In the genomic region with DNA sequence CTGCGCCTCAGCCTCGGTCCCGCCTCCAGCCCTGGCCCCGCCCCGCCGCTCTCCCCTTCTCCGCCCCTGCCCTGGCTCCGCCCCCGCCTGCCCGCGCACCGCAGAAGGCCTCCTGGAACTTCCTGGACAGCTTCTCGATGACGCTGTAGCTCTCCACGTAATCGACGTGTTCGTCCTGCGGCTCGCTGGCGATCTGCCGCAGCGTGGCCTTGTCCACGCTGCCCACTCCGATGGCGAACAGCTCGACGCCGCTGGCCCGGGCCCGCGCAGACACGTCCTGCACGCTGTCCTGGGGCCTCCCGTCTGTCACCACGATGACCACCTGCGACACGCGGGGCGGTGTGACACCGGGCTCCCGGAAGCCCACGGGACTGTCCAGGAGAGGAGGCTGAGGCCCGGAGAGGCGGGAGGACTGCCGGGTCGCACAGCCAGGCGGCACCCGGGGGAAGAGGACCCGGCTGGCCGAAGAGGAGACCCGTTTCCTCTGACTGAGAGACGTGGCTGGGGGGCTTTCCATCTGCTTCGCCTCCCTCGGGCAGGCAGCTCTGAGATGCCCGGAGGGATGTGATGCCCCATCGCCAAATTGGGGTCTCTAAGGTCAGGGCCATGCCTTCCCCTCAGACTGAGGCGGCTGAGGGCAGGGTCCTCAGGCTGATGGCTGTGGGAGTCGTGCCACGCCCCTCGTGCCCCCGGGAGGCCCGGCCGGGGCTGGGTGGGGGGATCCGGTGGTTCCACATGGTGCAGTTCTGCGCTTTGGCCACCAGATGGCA, we compare ENCODE assay signal across 8 cellular contexts. TPM values are rescaled to one million over a fixed set of nuclear protein-coding genes. Genes with fewer than 3 reads are reported as not detected.
DNase-seq lines count a peak whose midpoint lies in the region; ATAC-seq and TF ChIP-seq lines count a peak whose summit lies in the region.

No MANE protein-coding gene starts in this region.

- peaks cover 0 to 8% of the 10 kb centered on the region in 2 donors for H3K36me3 ChIP-seq in gastroesophageal sphincter

- H3K9me3 ChIP-seq in gastroesophageal sphincter, result peaks cover 0 to 11% (median 0%) of the 10 kb centered on the region in 3 donors

- H3K27ac ChIP-seq in gastroesophageal sphincter (peak overlapping the region; percentile 87 to 100 (median 98)), temporal lobe (ENCODE audit: low read depth, low read length) (peak overlapping the region; percentile 98)

- peak; percentile 76 to 79 for TF ChIP-seq POLR2A in gastroesophageal sphincter (IDR thresholded peaks at IDR 0.05)

- no peaks in the 10 kb centered on the region for H3K27me3 Mint-ChIP-seq in IgD-negative memory B cell

- H3K36me3 Mint-ChIP-seq in IgD-negative memory B cell, result peaks cover 1% of the 10 kb centered on the region

- peaks cover 0 to 23% (median 4%) of the 10 kb centered on the region in 3 donors for H3K4me1 ChIP-seq in gastroesophageal sphincter

- peaks cover 0 to 5% (median 2%) of the 10 kb centered on the region in 3 donors for H3K9me3 Mint-ChIP-seq in IgD-negative memory B cell

- peaks cover 11 to 19% (median 15%) of the 10 kb centered on the region in 3 donors for H3K4me1 Mint-ChIP-seq in IgD-negative memory B cell

- ATAC-seq in GM21528 (IDR thresholded peaks at IDR 0.05; ENCODE audit: low FRiP score, unreplicated experiment) (peak; percentile 55), gastroesophageal sphincter (peak; percentile 86)

- peak overlapping the region; percentile 80 to 94 (median 82) for H3K27ac Mint-ChIP-seq in IgD-negative memory B cell

- peak; percentile 52 for DNase-seq in DMS79 (lab: John Stamatoyannopoulos, UW)
- peak; percentile 50 for DNase-seq in SIG-M5 (lab: John Stamatoyannopoulos, UW)
- peak; percentile 76 to 81 (median 78) for DNase-seq in activated naive CD4-positive, alpha-beta T cell (lab: John Stamatoyannopoulos, UW)
- peak; percentile 80 for DNase-seq in occipital lobe (lab: John Stamatoyannopoulos, UW)

- peak overlapping the region; percentile 25 to 53 for H3K4me3 ChIP-seq in gastroesophageal sphincter

- H3K4me3 Mint-ChIP-seq in IgD-negative memory B cell, result peak overlapping the region; percentile 80 to 92 (median 86)

- no CpG with 5 or more reads among the region's 66 CpGs for WGBS in gastroesophageal sphincter (ENCODE audit: low coverage in 1 of 2), 2 donors

- TF ChIP-seq CTCF in gastroesophageal sphincter (IDR thresholded peaks at IDR 0.05), result peak in 3 of 4 experiments; percentile 97 to 99 (median 99)

- no peaks in the 10 kb centered on the region for H3K27me3 ChIP-seq in gastroesophageal sphincter

- TF ChIP-seq EP300 in gastroesophageal sphincter (IDR thresholded peaks at IDR 0.05), result no peak

RNA-seq across cellular contexts. Expression of a gene that starts 4.6 kb away (rescaled TPM):
- not detected for polyA plus RNA-seq in IgD-negative memory B cell
- total RNA-seq in gastroesophageal sphincter, result not detected
- total RNA-seq in occipital lobe, result 0.31 TPM
- total RNA-seq in temporal lobe, result under 0.01 TPM

RNA-seq across cellular contexts. Expression of a gene that starts 38.8 kb away (rescaled TPM):
- polyA plus RNA-seq in IgD-negative memory B cell, result 1,002 TPM
- 10 to 100 TPM in 3 of 4 donors, 1 to 10 TPM in 1; 8.9 to 75.4 (median 40.4) TPM for total RNA-seq in gastroesophageal sphincter
- 3.9 TPM for total RNA-seq in occipital lobe
- total RNA-seq in temporal lobe, result 3.9 TPM

Comparison
In these comparisons a context has a peak if more than half of its experiments do, and no peak if none do; other contexts are left out.
1. Peak in every context shown above with its lines: DNase-seq, ATAC-seq, H3K4me3 ChIP-seq and H3K27ac ChIP-seq.